ENCODE assay signal across 8 cellular contexts in genomic region chr1:205774277-205775014, GRCh38. TPM values are rescaled to one million over a fixed set of nuclear protein-coding genes. Genes with fewer than 3 reads are reported as not detected.
A peak's percentile ranks its signal among the peaks of the same experiment; 100 is the strongest.
DNase-seq lines count a peak whose midpoint lies in the region; ATAC-seq, FAIRE-seq and TF ChIP-seq lines count a peak whose summit lies in the region.

No MANE protein-coding gene starts in this region.

- H3K9me3 Mint-ChIP-seq in astrocyte (ENCODE audit: unreplicated experiment) = no peaks in the 10 kb centered on the region

- no peak overlapping the region for H3K27ac ChIP-seq in astrocyte (ENCODE audit: low read depth, low read length)

- CTCF ChIA-PET in BJ (lab: Yijun Ruan, JAX) = interaction anchor here (0.7 to 5.0 kb wide), 4 partner anchors 8 to 115 kb away, joined by 3 to 26 read pairs (median 4); no protein-coding TSS in a partner anchor

- no peak for FAIRE-seq in astrocyte (lab: Jason Lieb, UNC)

- no peaks in the 10 kb centered on the region for H3K36me3 ChIP-seq in BJ (ENCODE audit: control insufficient read depth, insufficient read depth, low read length)
- no peaks in the 10 kb centered on the region for H3K36me3 ChIP-seq in astrocyte (ENCODE audit: insufficient read depth, low read length)

- no peaks in the 10 kb centered on the region for H3K9me3 ChIP-seq in astrocyte (ENCODE audit: insufficient read depth, low read depth, low read length)

- H3K27ac Mint-ChIP-seq in astrocyte (ENCODE audit: unreplicated experiment) = no peak overlapping the region

- TF ChIP-seq CTCF in BJ (IDR thresholded peaks at IDR 0.05; ENCODE audit: insufficient read depth, low read depth, low read length) (no peak), astrocyte (IDR thresholded peaks at IDR 0.05; ENCODE audit: insufficient read depth, low read depth, low read length) (no peak)

- H3K4me3 ChIP-seq in BJ (ENCODE audit: low read depth, low read length) = peak overlapping the region; percentile 78
- peak overlapping the region; percentile 80 for H3K4me3 ChIP-seq in astrocyte (ENCODE audit: insufficient read depth, low read depth, low read length)

- no peaks in the 10 kb centered on the region for H3K36me3 Mint-ChIP-seq in astrocyte (ENCODE audit: low read depth, unreplicated experiment)

- peak overlapping the region; percentile 98 for H2AFZ ChIP-seq in astrocyte (ENCODE audit: low read depth, low read length)

- peaks cover 4% of the 10 kb centered on the region for H3K4me1 ChIP-seq in astrocyte (ENCODE audit: insufficient read depth, low read length)

- H4K20me1 ChIP-seq in astrocyte (ENCODE audit: insufficient read depth, low read length) = no peaks in the 10 kb centered on the region

- H3K9ac ChIP-seq in astrocyte (ENCODE audit: low read length) = peak overlapping the region; percentile 81

- ATAC-seq in GM21528 (IDR thresholded peaks at IDR 0.05; ENCODE audit: low FRiP score, unreplicated experiment) = peak; percentile 18

- no peaks in the 10 kb centered on the region for H3K79me2 ChIP-seq in astrocyte (ENCODE audit: insufficient read depth, low read length)

- DNase-seq in BJ (ENCODE audit: low read depth) (no peak), SK-N-DZ (ENCODE audit: low spot score) (peak; percentile 32), astrocyte (ENCODE audit: low read depth) (no peak), iris pigment epithelial cell (ENCODE audit: low read depth) (peak; percentile 37), midbrain (lab: John Stamatoyannopoulos, UW) (no peak), ureter (ENCODE audit: low spot score) (no peak)
- peak; percentile 54 for DNase-seq in stimulated activated CD4-positive, alpha-beta T cell treated with anti-CD3 and anti-CD28 coated beads, Interleukin-15, amount 100 ng/mL, for 24 hours

- POLR2A ChIA-PET in BJ (lab: Charles Lee) = interaction anchor here (0.6 kb wide), 1 partner anchor 117 kb away, joined by 4 read pairs; no protein-coding TSS in a partner anchor

- H3K27me3 ChIP-seq in BJ (ENCODE audit: control insufficient read depth, insufficient read depth, low read length) (no peaks in the 10 kb centered on the region), astrocyte (ENCODE audit: insufficient read depth, low read length) (peaks cover 6% of the 10 kb centered on the region)

- peak overlapping the region; percentile 97 for H3K4me2 ChIP-seq in astrocyte (ENCODE audit: low read length)

- peak overlapping the region; percentile 97 for H3K4me3 Mint-ChIP-seq in astrocyte (ENCODE audit: unreplicated experiment)

- H3K27me3 Mint-ChIP-seq in astrocyte (ENCODE audit: low read depth, unreplicated experiment) = peaks cover 3% of the 10 kb centered on the region

- peaks cover 9% of the 10 kb centered on the region for H3K4me1 Mint-ChIP-seq in astrocyte (ENCODE audit: low read depth, unreplicated experiment)

RNA-seq across cellular contexts. Expression of gene RAB29, which starts 0.8 kb away (rescaled TPM):
- polyA plus RNA-seq in BJ (2011; rRNA removed) = 12.1 and 13.4 TPM in 2 replicates
- 6.1 and 6.4 TPM in 2 replicates for polyA minus RNA-seq in BJ (2011; rRNA and poly(A)+ RNA removed)
- polyA plus RNA-seq in SK-N-DZ (2014; cell fraction: cytosol; rRNA removed) = 7.1 and 8.1 TPM in 2 replicates
- 2.1 and 3.7 TPM in 2 replicates for polyA plus RNA-seq in SK-N-DZ (2014; cell fraction: nucleus; rRNA removed)
- total RNA-seq in astrocyte = 11.0 and 13.3 TPM in 2 replicates
- total RNA-seq in ureter = 19.2 TPM

RNA-seq across cellular contexts. Expression of gene NUCKS1, which starts 24.5 kb away (rescaled TPM):
- 33.3 and 78.8 TPM in 2 replicates for polyA plus RNA-seq in BJ (2011; rRNA removed)
- 85.7 and 89.0 TPM in 2 replicates for polyA minus RNA-seq in BJ (2011; rRNA and poly(A)+ RNA removed)
- 111 TPM in 2 replicates for polyA plus RNA-seq in SK-N-DZ (2014; cell fraction: cytosol; rRNA removed)
- 39.0 and 45.0 TPM in 2 replicates for polyA plus RNA-seq in SK-N-DZ (2014; cell fraction: nucleus; rRNA removed)
- total RNA-seq in astrocyte (156 and 169 TPM in 2 replicates), ureter (189 TPM)

RNA-seq across cellular contexts. Expression of gene SLC41A1, which starts 38.6 kb away (rescaled TPM):
- 29.2 and 29.4 TPM in 2 replicates for polyA plus RNA-seq in BJ (2011; rRNA removed)
- polyA minus RNA-seq in BJ (2011; rRNA and poly(A)+ RNA removed) = 10.5 and 10.8 TPM in 2 replicates
- polyA plus RNA-seq in SK-N-DZ (2014; cell fraction: cytosol; rRNA removed) = 8.5 and 9.3 TPM in 2 replicates
- 14.0 and 28.6 TPM in 2 replicates for polyA plus RNA-seq in SK-N-DZ (2014; cell fraction: nucleus; rRNA removed)
- 22.4 and 23.3 TPM in 2 replicates for total RNA-seq in astrocyte
- total RNA-seq in ureter = 27.4 TPM

Comparison
In these comparisons a context has a peak if more than half of its experiments do, and no peak if none do; other contexts are left out.
1. DNase-seq: peak in SK-N-DZ (single experiment), iris pigment epithelial cell (single experiment) and stimulated activated CD4-positive, alpha-beta T cell treated with anti-CD3 and anti-CD28 coated beads, Interleukin-15, amount 100 ng/mL, for 24 hours (single experiment); none in BJ (single experiment), astrocyte (single experiment), midbrain (single experiment) and ureter (single experiment).